Comparison of ENCODE assay signal across 1 cellular context in the genomic region with DNA sequence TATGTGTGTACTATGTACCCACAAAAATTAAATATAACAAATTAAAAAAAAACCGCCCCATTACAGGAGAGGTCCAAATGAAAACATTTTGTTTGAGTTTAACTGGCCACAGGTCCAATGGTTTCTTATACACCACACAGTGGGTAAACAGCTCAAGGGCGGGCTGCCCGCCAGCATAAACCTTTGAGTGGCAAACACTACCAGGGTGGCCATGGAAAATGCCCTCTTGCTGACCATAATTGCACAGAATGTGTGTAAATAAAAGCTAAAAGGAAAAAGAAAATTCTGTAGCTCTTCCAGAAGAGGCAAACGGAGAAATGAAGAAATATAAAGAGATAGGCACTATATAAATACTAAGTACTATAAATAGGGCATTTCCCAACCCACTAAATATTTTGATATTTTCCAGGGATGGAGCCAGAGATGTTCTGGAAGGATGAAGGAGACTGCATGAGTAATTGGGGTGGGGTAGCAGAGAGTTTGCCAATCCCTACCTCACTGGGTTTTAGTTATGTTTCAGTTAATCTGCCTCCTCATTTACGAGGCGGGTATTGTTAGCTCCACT.
TF ChIP-seq lines count a peak whose summit lies in the region.

No MANE protein-coding gene starts in this region.

TF ChIP-seq in HCT116, 20 proteins besides CTCF, POLR2A, EP300 and RAD21:
- TF ChIP-seq EZH2phosphoT487 (IDR thresholded peaks at IDR 0.05; ENCODE audit: borderline replicate concordance) (no peak), TCF7L2 (IDR thresholded peaks at IDR 0.05; ENCODE audit: borderline replicate concordance, extremely low read depth, insufficient read depth, insufficient read length) (no peak), SRF (IDR thresholded peaks at IDR 0.05; ENCODE audit: low read depth) (no peak), SIN3A (IDR thresholded peaks at IDR 0.05; ENCODE audit: low read depth) (no peak), CEBPB (IDR thresholded peaks at IDR 0.05; ENCODE audit: low read depth) (no peak), EGR1 (IDR thresholded peaks at IDR 0.05; ENCODE audit: low read depth) (no peak), ELF1 (IDR thresholded peaks at IDR 0.05; ENCODE audit: borderline replicate concordance, low read depth) (no peak), ZNF274 (IDR thresholded peaks at IDR 0.05; ENCODE audit: low read depth, low read length) (no peak)
TF ChIP-seq in HCT116: peak in this region for 0.
